11 cellular contexts compared by ENCODE assay signal in genomic region chr2:28662468-28663095, GRCh38.
DNase-seq lines count a peak whose midpoint lies in the region; TF ChIP-seq lines count a peak whose summit lies in the region.
"Had no signal": no experiment of that assay in that cellular context is flagged by ENCODE, and none has a peak within 500 bp of the region (broad histone marks: within the 10 kb centered on the region; RNA-seq: fewer than 3 reads in every experiment).

No MANE protein-coding gene starts in this region.

- no peaks in the 10 kb centered on the region for H3K79me2 ChIP-seq in parathyroid adenoma

- H3K4me3 ChIP-seq in WI38 (ENCODE audit: low read depth, low read length) (peak overlapping the region; percentile 5; the same call in 1 of the 2 replicates), foreskin fibroblast (ENCODE audit: low read depth in 1 of 2, low read length in 2 of 2) (no peak overlapping the region), parathyroid adenoma (ENCODE audit: low read depth, low read length) (no peak overlapping the region), SJCRH30 (no peak overlapping the region)
- H3K4me3 ChIP-seq: BLaER1 had no signal

- no peak for TF ChIP-seq CTCF in WI38 (IDR thresholded peaks at IDR 0.05; ENCODE audit: low read depth, low read length)
- TF ChIP-seq CTCF in foreskin fibroblast (IDR thresholded peaks at IDR 0.05; ENCODE audit: low read depth, low read length) = no peak
- no peak for TF ChIP-seq CTCF in parathyroid adenoma (IDR thresholded peaks at IDR 0.05)

- H2AFZ ChIP-seq in parathyroid adenoma = peak overlapping the region; percentile 48

- peaks cover 24% of the 10 kb centered on the region for H3K4me1 ChIP-seq in parathyroid adenoma
- peaks cover 50% of the 10 kb centered on the region for H3K4me1 ChIP-seq in SJCRH30
- H3K4me1 ChIP-seq: BLaER1 had no signal

- H3K9ac ChIP-seq in parathyroid adenoma = no peak overlapping the region
- H3K9ac ChIP-seq: BLaER1 had no signal

- peak overlapping the region; percentile 21 for H3K27ac ChIP-seq in parathyroid adenoma
- H3K27ac ChIP-seq in SJCRH30 = no peak overlapping the region
- H3K27ac ChIP-seq: BLaER1 had no signal

- peak; percentile 95 for DNase-seq in Caki2 (ENCODE audit: low read depth)
- DNase-seq in foreskin fibroblast = peak; percentile 83 to 89
- DNase-seq in SJCRH30 = no peak
- no peak for DNase-seq in activated CD8-positive, alpha-beta memory T cell treated with anti-CD3 and anti-CD28 coated beads, Interleukin-2, amount 50 U/mL, for 4 hours
- DNase-seq in foreskin melanocyte = no peak
- DNase-seq in posterior vena cava (ENCODE audit: low spot score) = no peak
- DNase-seq: activated T-cell treated with anti-CD3 and anti-CD28 coated beads for 4 hours; stimulated activated CD4-positive, alpha-beta T cell treated with anti-CD3 and anti-CD28 coated beads, Interleukin-4, amount 100 ng/mL, for 1 hour had no signal

- in situ Hi-C loops in Caki2 (cut with HindIII; ENCODE audit: low pct_unique_long_range_greater_than_20kb, low sequenced_read_pairs) = no loop called here

- intact Hi-C loops in posterior vena cava (cut with DNase I) = loop anchor here in 1 of 2 donors (2.0 to 10.0 kb wide), 2 partner anchors 38 to 68 kb away; no protein-coding TSS in a partner anchor

- H3K4me2 ChIP-seq in parathyroid adenoma (ENCODE audit: low read length) = no peak overlapping the region
- H3K4me2 ChIP-seq: BLaER1 had no signal

- H3K9me3 ChIP-seq in parathyroid adenoma (ENCODE audit: control insufficient read depth, low read length) (no peaks in the 10 kb centered on the region), SJCRH30 (replicated peaks) (no peaks in the 10 kb centered on the region)
- H3K9me3 ChIP-seq: BLaER1 had no signal

- no peaks in the 10 kb centered on the region for H3K27me3 ChIP-seq in parathyroid adenoma (ENCODE audit: control insufficient read depth, insufficient read depth, low read length)
- H3K27me3 ChIP-seq in SJCRH30 = no peaks in the 10 kb centered on the region
- H3K27me3 ChIP-seq: BLaER1 had no signal

- H3K36me3 ChIP-seq in parathyroid adenoma (ENCODE audit: control insufficient read depth, insufficient read depth, low read length) = no peaks in the 10 kb centered on the region
- H3K36me3 ChIP-seq in SJCRH30 = no peaks in the 10 kb centered on the region
- H3K36me3 ChIP-seq: BLaER1 had no signal

Comparison
In these comparisons a context has a peak if more than half of its experiments do, and no peak if none do; other contexts are left out.
1. DNase-seq: peak in Caki2 (single experiment) and foreskin fibroblast (2 of 2); none in SJCRH30 (0 of 2), activated CD8-positive, alpha-beta memory T cell treated with anti-CD3 and anti-CD28 coated beads, Interleukin-2, amount 50 U/mL, for 4 hours (single experiment), foreskin melanocyte (single experiment) and posterior vena cava (single experiment).